ENCODE assay signal across 19 cellular contexts in the genomic region with DNA sequence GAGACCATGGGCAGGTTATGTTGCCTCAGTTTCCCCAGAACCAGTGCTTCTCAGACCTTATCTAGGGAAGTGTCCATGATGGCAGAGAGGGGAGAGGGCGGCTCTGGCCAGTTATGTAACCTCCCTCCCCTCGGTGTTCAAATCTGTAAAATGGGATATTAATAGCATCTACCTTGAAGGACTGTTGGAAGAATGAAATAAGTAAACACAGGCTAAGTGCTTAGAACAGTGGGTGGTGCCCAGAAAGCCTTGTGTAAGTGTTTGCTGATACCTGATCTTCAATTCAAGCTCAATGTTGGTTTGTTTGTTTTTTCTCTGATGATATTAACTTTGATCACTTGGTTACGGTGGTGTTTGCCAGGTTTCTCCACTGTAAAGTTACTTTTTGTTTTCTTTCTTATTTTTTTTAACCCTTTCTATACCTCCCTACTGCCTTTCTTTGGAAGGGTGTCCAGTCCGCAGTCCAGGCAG. TPM values are rescaled to one million over a fixed set of nuclear protein-coding genes. Genes with fewer than 3 reads are reported as not detected.
A peak's percentile ranks its signal among the peaks of the same experiment; 100 is the strongest.
DNase-seq lines count a peak whose midpoint lies in the region; ATAC-seq, FAIRE-seq and TF ChIP-seq lines count a peak whose summit lies in the region.
"Had no signal": no experiment of that assay in that cellular context is flagged by ENCODE, and none has a peak within 500 bp of the region (broad histone marks: within the 10 kb centered on the region; RNA-seq: fewer than 3 reads in every experiment).

No MANE protein-coding gene starts in this region.

- H3K4me1 Mint-ChIP-seq in endothelial cell (ENCODE audit: unreplicated experiment), result peaks cover 21% of the 10 kb centered on the region

- no peaks in the 10 kb centered on the region for H3K9me3 ChIP-seq in A549
- H3K9me3 ChIP-seq: MG63 had no signal

- TF ChIP-seq RAD21 in A549 (conservative IDR thresholded peaks at IDR 0.05 in 1 of 2, IDR thresholded peaks at IDR 0.05 in 1 of 2), result no peak
- no peak for TF ChIP-seq RAD21 in Ishikawa (IDR thresholded peaks at IDR 0.05; ENCODE audit: low read depth)

- no peak overlapping the region for H3K4me3 ChIP-seq in A549
- H3K4me3 ChIP-seq: GM23338, MG63, SK-N-MC had no signal

- TF ChIP-seq EP300 in A549 (IDR thresholded peaks at IDR 0.05) (no peak), Ishikawa (IDR thresholded peaks at IDR 0.05; ENCODE audit: borderline replicate concordance) (no peak)

- peak overlapping the region; percentile 32 for H3K4me2 ChIP-seq in A549
- H3K4me2 ChIP-seq: GM23338 had no signal

- H3K27ac Mint-ChIP-seq in endothelial cell (ENCODE audit: unreplicated experiment), result peak overlapping the region; percentile 57
- H3K27ac Mint-ChIP-seq: activated T-cell treated with anti-CD3 and anti-CD28 coated beads, Interleukin-2, amount 50 U/mL, for 24 hours had no signal

- no peaks in the 10 kb centered on the region for H3K9me3 Mint-ChIP-seq in endothelial cell (ENCODE audit: unreplicated experiment)
- H3K9me3 Mint-ChIP-seq: activated T-cell treated with anti-CD3 and anti-CD28 coated beads, Interleukin-2, amount 50 U/mL, for 24 hours; GM23338 had no signal

- no peak for FAIRE-seq in A549 (lab: Jason Lieb, UNC)
- FAIRE-seq: GM12891, keratinocyte had no signal

- peak overlapping the region; percentile 13 to 62; a peak in 3 of 6 replicates for H3K27ac ChIP-seq in A549
- H3K27ac ChIP-seq: SK-N-MC had no signal

- peak; percentile 27 to 56; a peak in 4 of 6 replicates for ATAC-seq in A549
- ATAC-seq in HG03095 (IDR thresholded peaks at IDR 0.05; ENCODE audit: unreplicated experiment), result no peak
- ATAC-seq: GM23338; sciatic nerve; stimulated activated naive CD8-positive, alpha-beta T cell treated with anti-CD3 and anti-CD28 coated beads, Interleukin-15, Interleukin-2, amounts not matched to agents 100 U/mL and 50 U/mL, for 24 hours had no signal

- WGBS in A549 (ENCODE audit: missing lambda C conversion rate), result 26% methylated on average over 4 of the region's 4 CpGs

- CTCF ChIA-PET in A549 (lab: Yijun Ruan, JAX), result interaction anchor here (1.4 to 7.6 kb wide), 8 partner anchors 13 to 67 kb away, joined by 3 to 55 read pairs (median 6); no protein-coding TSS in a partner anchor

- H3K4me1 ChIP-seq in A549, result peaks cover 57% of the 10 kb centered on the region

- H3K36me3 Mint-ChIP-seq in endothelial cell (ENCODE audit: low read depth, unreplicated experiment), result peaks cover 31% of the 10 kb centered on the region

- DNase-seq in A549 (ENCODE audit: low read depth in 1 of 2, low spot score in 1 of 2) (peak in 1 of 2 experiments; percentile 88), NCI-H748 (lab: John Stamatoyannopoulos, UW; ENCODE audit: unreplicated experiment) (peak; percentile 80), endothelial cell (ENCODE audit: low spot score) (no peak), epidermal melanocyte (ENCODE audit: insufficient read length, low spot score) (no peak), pons (ENCODE audit: low spot score) (no peak)
- DNase-seq in activated naive CD4-positive, alpha-beta T cell (lab: John Stamatoyannopoulos, UW), result no peak
- DNase-seq: activated T-cell treated with anti-CD3 and anti-CD28 coated beads, Interleukin-2, amount 50 U/mL, for 24 hours; amygdala; MG63; NK-92 treated with Interleukin-12 subunit alpha and Interleukin-12 subunit beta, amount 100 ng/mL, for 24 hours; stimulated activated naive CD8-positive, alpha-beta T cell treated with anti-CD3 and anti-CD28 coated beads, Interleukin-15, Interleukin-2, amounts not matched to agents 100 U/mL and 50 U/mL, for 24 hours had no signal

- TF ChIP-seq CTCF in A549 (IDR thresholded peaks at IDR 0.05) (no peak), endothelial cell (IDR thresholded peaks at IDR 0.05; ENCODE audit: unreplicated experiment) (no peak)

- POLR2A ChIA-PET in A549 (lab: Yijun Ruan, JAX), result interaction anchor here (0.6 to 1.2 kb wide), 3 partner anchors 18 to 288 kb away, joined by 3 to 5 read pairs (median 3); no protein-coding TSS in a partner anchor

- no peak for TF ChIP-seq POLR2A in A549 (IDR thresholded peaks at IDR 0.05; ENCODE audit: low read length)

- H3K27me3 Mint-ChIP-seq in endothelial cell (ENCODE audit: unreplicated experiment), result peaks cover 18% of the 10 kb centered on the region
- H3K27me3 Mint-ChIP-seq: activated T-cell treated with anti-CD3 and anti-CD28 coated beads, Interleukin-2, amount 50 U/mL, for 24 hours had no signal

- no peak overlapping the region for H3K4me3 Mint-ChIP-seq in endothelial cell (ENCODE audit: unreplicated experiment)
- H3K4me3 Mint-ChIP-seq: activated T-cell treated with anti-CD3 and anti-CD28 coated beads, Interleukin-2, amount 50 U/mL, for 24 hours; GM23338 had no signal

TF ChIP-seq in A549, 52 proteins besides CTCF, POLR2A, EP300 and RAD21:
- TF ChIP-seq, protein P1, sequence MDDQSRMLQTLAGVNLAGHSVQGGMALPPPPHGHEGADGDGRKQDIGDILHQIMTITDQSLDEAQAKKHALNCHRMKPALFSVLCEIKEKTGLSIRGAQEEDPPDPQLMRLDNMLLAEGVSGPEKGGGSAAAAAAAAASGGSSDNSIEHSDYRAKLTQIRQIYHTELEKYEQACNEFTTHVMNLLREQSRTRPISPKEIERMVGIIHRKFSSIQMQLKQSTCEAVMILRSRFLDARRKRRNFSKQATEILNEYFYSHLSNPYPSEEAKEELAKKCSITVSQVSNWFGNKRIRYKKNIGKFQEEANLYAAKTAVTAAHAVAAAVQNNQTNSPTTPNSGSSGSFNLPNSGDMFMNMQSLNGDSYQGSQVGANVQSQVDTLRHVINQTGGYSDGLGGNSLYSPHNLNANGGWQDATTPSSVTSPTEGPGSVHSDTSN (IDR thresholded peaks at IDR 0.05), result no peak
- TF ChIP-seq HEYL (CRISPR knock-in tag; IDR thresholded peaks at IDR 0.05) (no peak), KDM1A (IDR thresholded peaks at IDR 0.05; ENCODE audit: low read depth) (peak; percentile 59; the same call in 1 of the 2 replicates), GATA3 (IDR thresholded peaks at IDR 0.05; ENCODE audit: borderline replicate concordance) (peak; percentile 70), POLR2AphosphoS2 (conservative IDR thresholded peaks at IDR 0.05; ENCODE audit: low read length) (0 out of 2 replicates have a peak, but pooled peaks have one; percentile 26), KDM5A (IDR thresholded peaks at IDR 0.05) (no peak), FOSB (CRISPR knock-in tag; IDR thresholded peaks at IDR 0.05) (0 out of 2 replicates have a peak, but pooled peaks have one; percentile 8), CEBPB (IDR thresholded peaks at IDR 0.05) (peak in 1 of 2 experiments; percentile 72; a peak in 3 of 4 replicates), JUN (IDR thresholded peaks at IDR 0.05) (peak; percentile 42 to 61; a peak in 2 of 5 replicates)
- TF ChIP-seq, protein P2, sequence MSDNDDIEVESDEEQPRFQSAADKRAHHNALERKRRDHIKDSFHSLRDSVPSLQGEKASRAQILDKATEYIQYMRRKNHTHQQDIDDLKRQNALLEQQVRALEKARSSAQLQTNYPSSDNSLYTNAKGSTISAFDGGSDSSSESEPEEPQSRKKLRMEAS (IDR thresholded peaks at IDR 0.05), result peak; percentile 17; the same call in 1 of the 2 replicates

TF ChIP-seq in Ishikawa, 13 proteins besides CTCF, POLR2A, EP300 and RAD21:
- TF ChIP-seq, protein P3, sequence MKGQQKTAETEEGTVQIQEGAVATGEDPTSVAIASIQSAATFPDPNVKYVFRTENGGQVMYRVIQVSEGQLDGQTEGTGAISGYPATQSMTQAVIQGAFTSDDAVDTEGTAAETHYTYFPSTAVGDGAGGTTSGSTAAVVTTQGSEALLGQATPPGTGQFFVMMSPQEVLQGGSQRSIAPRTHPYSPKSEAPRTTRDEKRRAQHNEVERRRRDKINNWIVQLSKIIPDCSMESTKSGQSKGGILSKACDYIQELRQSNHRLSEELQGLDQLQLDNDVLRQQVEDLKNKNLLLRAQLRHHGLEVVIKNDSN (IDR thresholded peaks at IDR 0.05), result no peak
- TF ChIP-seq NFIC (IDR thresholded peaks at IDR 0.05), result peak; percentile 41; the same call in 1 of the 2 replicates

RNA-seq across cellular contexts. Expression of a gene that starts 34.9 kb away (rescaled TPM):
- polyA plus RNA-seq in A549 (2011; rRNA removed) (55.0 and 59.3 TPM in 2 replicates), A549 (2017; fragmentation: RNase III; extraction: RNeasy Plus Mini Kit Qiagen cat#74134 plus additional on column Dnase treatment) (87.1 to 93.8 TPM (median 93.2 TPM) in 3 replicates)
- polyA plus RNA-seq in A549 (2012; cell fraction: cytosol; rRNA removed), result 112 and 122 TPM in 2 replicates
- polyA plus RNA-seq in A549 (2012; cell fraction: nucleus; rRNA removed), result 317 and 462 TPM in 2 replicates
- 99.4 and 100.0 TPM in 2 replicates for polyA minus RNA-seq in A549 (2011; rRNA and poly(A)+ RNA removed)
- total RNA-seq in endothelial cell (ENCODE audit: unreplicated experiment), result 109 TPM

RNA-seq across cellular contexts. Expression of a gene that starts 47.5 kb away (rescaled TPM):
- polyA plus RNA-seq in A549 (2011; rRNA removed) (2.3 and 2.9 TPM in 2 replicates), A549 (2017; fragmentation: RNase III; extraction: RNeasy Plus Mini Kit Qiagen cat#74134 plus additional on column Dnase treatment) (5.9 to 6.7 TPM (median 6.3 TPM) in 3 replicates)
- polyA plus RNA-seq in A549 (2012; cell fraction: cytosol; rRNA removed), result 6.0 and 9.1 TPM in 2 replicates
- 5.6 and 8.7 TPM in 2 replicates for polyA plus RNA-seq in A549 (2012; cell fraction: nucleus; rRNA removed)
- polyA minus RNA-seq in A549 (2011; rRNA and poly(A)+ RNA removed), result 6.3 and 8.5 TPM in 2 replicates
- 0.56 TPM for total RNA-seq in endothelial cell (ENCODE audit: unreplicated experiment)
- total RNA-seq: myocyte, sciatic nerve had no signal
